12 cellular contexts compared by ENCODE assay signal in genomic region chr16:85366031-85366763, GRCh38.
DNase-seq lines count a peak whose midpoint lies in the region; TF ChIP-seq lines count a peak whose summit lies in the region.
"Had no signal": no experiment of that assay in that cellular context is flagged by ENCODE, and none has a peak within 500 bp of the region (broad histone marks: within the 10 kb centered on the region; RNA-seq: fewer than 3 reads in every experiment).

No MANE protein-coding gene starts in this region.

- peaks cover 20% of the 10 kb centered on the region for H3F3A ChIP-seq in neural progenitor cell (ENCODE audit: low read depth)

- no peaks in the 10 kb centered on the region for H3K36me3 Mint-ChIP-seq in chondrocyte (ENCODE audit: low read depth)
- no peaks in the 10 kb centered on the region for H3K36me3 Mint-ChIP-seq in neural progenitor cell

- TF ChIP-seq CTCF in chondrocyte (IDR thresholded peaks at IDR 0.05) (no peak), neural progenitor cell (IDR thresholded peaks at IDR 0.05) (no peak)

- peaks cover 13% of the 10 kb centered on the region for H3K27me3 ChIP-seq in neural progenitor cell

- no peak overlapping the region for H3K27ac ChIP-seq in neural progenitor cell
- H3K27ac ChIP-seq: HL-60, left ventricle myocardium inferior had no signal

- H3K4me2 ChIP-seq in neural progenitor cell, result peak overlapping the region; percentile 43

- no peak overlapping the region for H2AFZ ChIP-seq in neural progenitor cell (replicated peaks)

- DNase-seq in DMS79 (lab: John Stamatoyannopoulos, UW) (peak; percentile 75), NCI-H1694 (lab: John Stamatoyannopoulos, UW) (peak; percentile 91), chondrocyte (ENCODE audit: low spot score) (no peak), neural progenitor cell (ENCODE audit: low spot score) (peak; percentile 70), NCI-H2107 (lab: John Stamatoyannopoulos, UW) (no peak), hippocampal formation (lab: John Stamatoyannopoulos, UW) (no peak)
- DNase-seq in activated CD4-positive, CD25-positive, alpha-beta regulatory T cell (lab: John Stamatoyannopoulos, UW), result no peak
- no peak for DNase-seq in activated CD4-positive, alpha-beta T cell treated with anti-CD3 and anti-CD28 coated beads for 4 hours
- DNase-seq: GOT3, left ventricle myocardium inferior had no signal

- H3K4me3 Mint-ChIP-seq in chondrocyte (ENCODE audit: unreplicated experiment) (no peak overlapping the region), neural progenitor cell (peak overlapping the region; percentile 9)
- H3K4me3 Mint-ChIP-seq: B cell had no signal

- peaks cover 5% of the 10 kb centered on the region for H3K9me3 Mint-ChIP-seq in chondrocyte (ENCODE audit: low read depth)
- H3K9me3 Mint-ChIP-seq in neural progenitor cell, result peaks cover 5% of the 10 kb centered on the region

- H3K4me1 Mint-ChIP-seq in chondrocyte (ENCODE audit: low read depth), result peaks cover 39% of the 10 kb centered on the region
- H3K4me1 Mint-ChIP-seq in neural progenitor cell, result peaks cover 32% of the 10 kb centered on the region
- H3K4me1 Mint-ChIP-seq: B cell had no signal

- H3K79me2 ChIP-seq in neural progenitor cell (ENCODE audit: low read depth), result no peaks in the 10 kb centered on the region

- H3K27ac Mint-ChIP-seq in chondrocyte (ENCODE audit: unreplicated experiment) (peak overlapping the region; percentile 47), neural progenitor cell (peak overlapping the region; percentile 14)
- H3K27ac Mint-ChIP-seq: B cell had no signal

- no peak overlapping the region for H3K4me3 ChIP-seq in neural progenitor cell
- H3K4me3 ChIP-seq: left ventricle myocardium inferior had no signal

- H3K9ac ChIP-seq in neural progenitor cell, result no peak overlapping the region

- H3K27me3 Mint-ChIP-seq in chondrocyte (ENCODE audit: low read depth), result peaks cover 2% of the 10 kb centered on the region
- H3K27me3 Mint-ChIP-seq in neural progenitor cell (ENCODE audit: insufficient read depth, low read depth), result peaks cover 11% of the 10 kb centered on the region

- H4K20me1 ChIP-seq in neural progenitor cell (ENCODE audit: low read depth), result no peaks in the 10 kb centered on the region

- H3K4me1 ChIP-seq in neural progenitor cell, result peaks cover 14% of the 10 kb centered on the region

- no peaks in the 10 kb centered on the region for H3K9me3 ChIP-seq in neural progenitor cell (ENCODE audit: low read depth)
- H3K9me3 ChIP-seq: left ventricle myocardium inferior had no signal

- no peaks in the 10 kb centered on the region for H3K36me3 ChIP-seq in neural progenitor cell
- H3K36me3 ChIP-seq: left ventricle myocardium inferior had no signal

Comparison
In these comparisons a context has a peak if more than half of its experiments do, and no peak if none do; other contexts are left out.
1. DNase-seq: peak in DMS79 (single experiment), NCI-H1694 (single experiment) and neural progenitor cell (single experiment); none in chondrocyte (single experiment), NCI-H2107 (single experiment), activated CD4-positive, CD25-positive, alpha-beta regulatory T cell (0 of 4), activated CD4-positive, alpha-beta T cell treated with anti-CD3 and anti-CD28 coated beads for 4 hours (0 of 2) and hippocampal formation (0 of 2).